ENCODE assay signal across 24 cellular contexts in genomic region chr16:31194898-31195297, GRCh38. TPM values are rescaled to one million over a fixed set of nuclear protein-coding genes. Genes with fewer than 3 reads are reported as not detected.
A peak's percentile ranks its signal among the peaks of the same experiment; 100 is the strongest.
DNase-seq lines count a peak whose midpoint lies in the region; ATAC-seq and TF ChIP-seq lines count a peak whose summit lies in the region.
"Had no signal": no experiment of that assay in that cellular context is flagged by ENCODE, and none has a peak within 500 bp of the region (broad histone marks: within the 10 kb centered on the region; RNA-seq: fewer than 3 reads in every experiment).

No MANE protein-coding gene starts in this region.

- TF ChIP-seq CTCF in GM23338 (conservative IDR thresholded peaks at IDR 0.05; ENCODE audit: low read depth in 2 of 2): no peak

- peaks cover 30% of the 10 kb centered on the region for H3K79me2 ChIP-seq in GM23338 (replicated peaks; ENCODE audit: insufficient read depth)

- peak overlapping the region; percentile 44 for H3K27ac Mint-ChIP-seq in activated naive CD4-positive, alpha-beta T cell treated with anti-CD3 and anti-CD28 coated beads for 36 hours
- no peak overlapping the region for H3K27ac Mint-ChIP-seq in GM23338
- H3K27ac Mint-ChIP-seq in activated T-helper 1 cell treated with anti-CD3 and anti-CD28 coated beads, Interleukin-12 subunit alpha, Interleukin-12 subunit beta, Interleukin-2, Interleukin-4 antibody, amounts not matched to agents 30 ng/mL and 10 ng/mL and 1 ng/mL, durations not matched to agents 14 hours and 24 hours and 36 hours: peak overlapping the region; percentile 36

- H3K9me3 Mint-ChIP-seq in activated naive CD4-positive, alpha-beta T cell treated with anti-CD3 and anti-CD28 coated beads for 36 hours: no peaks in the 10 kb centered on the region
- H3K9me3 Mint-ChIP-seq in GM23338: peaks cover 3% of the 10 kb centered on the region; the same call in 1 of the 3 replicates
- no peaks in the 10 kb centered on the region for H3K9me3 Mint-ChIP-seq in activated T-helper 1 cell treated with anti-CD3 and anti-CD28 coated beads, Interleukin-12 subunit alpha, Interleukin-12 subunit beta, Interleukin-2, Interleukin-4 antibody, amounts not matched to agents 30 ng/mL and 10 ng/mL and 1 ng/mL, durations not matched to agents 14 hours and 24 hours and 36 hours
- H3K9me3 Mint-ChIP-seq: CD14-positive monocyte, natural killer cell had no signal

- no peaks in the 10 kb centered on the region for H3K27me3 ChIP-seq in GM23338 (ENCODE audit: insufficient read depth)
- H3K27me3 ChIP-seq: pancreas, tibial artery had no signal

- no peak overlapping the region for H3K27ac ChIP-seq in GM23338 (ENCODE audit: low read depth)
- H3K27ac ChIP-seq: pancreas, tibial artery, VCaP had no signal

- peaks cover 65% of the 10 kb centered on the region for H3K36me3 Mint-ChIP-seq in activated naive CD4-positive, alpha-beta T cell treated with anti-CD3 and anti-CD28 coated beads for 36 hours (ENCODE audit: low read depth)
- H3K36me3 Mint-ChIP-seq in GM23338 (ENCODE audit: low read depth): peaks cover 96% of the 10 kb centered on the region
- H3K36me3 Mint-ChIP-seq in activated T-helper 1 cell treated with anti-CD3 and anti-CD28 coated beads, Interleukin-12 subunit alpha, Interleukin-12 subunit beta, Interleukin-2, Interleukin-4 antibody, amounts not matched to agents 30 ng/mL and 10 ng/mL and 1 ng/mL, durations not matched to agents 14 hours and 24 hours and 36 hours (ENCODE audit: low read depth): peaks cover 56% of the 10 kb centered on the region

- H3K4me3 Mint-ChIP-seq in activated naive CD4-positive, alpha-beta T cell treated with anti-CD3 and anti-CD28 coated beads for 36 hours: no peak overlapping the region
- no peak overlapping the region for H3K4me3 Mint-ChIP-seq in GM23338
- no peak overlapping the region for H3K4me3 Mint-ChIP-seq in activated T-helper 1 cell treated with anti-CD3 and anti-CD28 coated beads, Interleukin-12 subunit alpha, Interleukin-12 subunit beta, Interleukin-2, Interleukin-4 antibody, amounts not matched to agents 30 ng/mL and 10 ng/mL and 1 ng/mL, durations not matched to agents 14 hours and 24 hours and 36 hours
- H3K4me3 Mint-ChIP-seq: CD14-positive monocyte, natural killer cell had no signal

- no peaks in the 10 kb centered on the region for H3K9me2 ChIP-seq in GM23338 (ENCODE audit: insufficient read depth)

- intact Hi-C loops in activated naive CD4-positive, alpha-beta T cell treated with anti-CD3 and anti-CD28 coated beads for 36 hours (cut with micrococcal nuclease): no loop called here
- intact Hi-C loops in activated T-helper 1 cell treated with anti-CD3 and anti-CD28 coated beads, Interleukin-12 subunit alpha, Interleukin-12 subunit beta, Interleukin-2, Interleukin-4 antibody, amounts not matched to agents 30 ng/mL and 10 ng/mL and 1 ng/mL, durations not matched to agents 14 hours and 24 hours and 36 hours (cut with micrococcal nuclease): no loop called here
- intact Hi-C loops in posterior vena cava (cut with DNase I): no loop called here

- H3K27me3 Mint-ChIP-seq in activated naive CD4-positive, alpha-beta T cell treated with anti-CD3 and anti-CD28 coated beads for 36 hours (ENCODE audit: low read depth): no peaks in the 10 kb centered on the region
- peaks cover 15% of the 10 kb centered on the region for H3K27me3 Mint-ChIP-seq in GM23338 (ENCODE audit: insufficient read depth, low read depth, poor library complexity)
- no peaks in the 10 kb centered on the region for H3K27me3 Mint-ChIP-seq in activated T-helper 1 cell treated with anti-CD3 and anti-CD28 coated beads, Interleukin-12 subunit alpha, Interleukin-12 subunit beta, Interleukin-2, Interleukin-4 antibody, amounts not matched to agents 30 ng/mL and 10 ng/mL and 1 ng/mL, durations not matched to agents 14 hours and 24 hours and 36 hours (ENCODE audit: insufficient read depth)

- H2AFZ ChIP-seq in GM23338: no peak overlapping the region

- H3K36me3 ChIP-seq in GM23338 (ENCODE audit: insufficient read depth): peaks cover 66% of the 10 kb centered on the region

- no peak overlapping the region for H3K4me2 ChIP-seq in GM23338

- no peak for ATAC-seq in GM23338
- ATAC-seq in HG03139 (IDR thresholded peaks at IDR 0.05; ENCODE audit: unreplicated experiment): no peak
- ATAC-seq in GM21367 (IDR thresholded peaks at IDR 0.05; ENCODE audit: unreplicated experiment): no peak
- ATAC-seq: HCT116, natural killer cell, pancreas, sciatic nerve had no signal

- H3K4me1 Mint-ChIP-seq in activated naive CD4-positive, alpha-beta T cell treated with anti-CD3 and anti-CD28 coated beads for 36 hours (ENCODE audit: low read depth): peaks cover 44% of the 10 kb centered on the region
- H3K4me1 Mint-ChIP-seq in GM23338: peaks cover 3% of the 10 kb centered on the region; the same call in 2 of the 3 replicates
- peaks cover 51% of the 10 kb centered on the region for H3K4me1 Mint-ChIP-seq in activated T-helper 1 cell treated with anti-CD3 and anti-CD28 coated beads, Interleukin-12 subunit alpha, Interleukin-12 subunit beta, Interleukin-2, Interleukin-4 antibody, amounts not matched to agents 30 ng/mL and 10 ng/mL and 1 ng/mL, durations not matched to agents 14 hours and 24 hours and 36 hours (ENCODE audit: low read depth)

- no peaks in the 10 kb centered on the region for H3K4me1 ChIP-seq in GM23338 (ENCODE audit: insufficient read depth)
- H3K4me1 ChIP-seq: pancreas, tibial artery had no signal

- H3K4me3 ChIP-seq in GM23338: no peak overlapping the region
- H3K4me3 ChIP-seq: pancreas, tibial artery had no signal

- H4K20me1 ChIP-seq in GM23338 (replicated peaks; ENCODE audit: insufficient read depth): peaks cover 91% of the 10 kb centered on the region

- H3F3A ChIP-seq in GM23338 (replicated peaks; ENCODE audit: low read depth): peaks cover 82% of the 10 kb centered on the region

- CTCF ChIA-PET in activated naive CD4-positive, alpha-beta T cell treated with anti-CD3 and anti-CD28 coated beads for 36 hours (lab: Charles Lee): interaction anchor here (0.6 kb wide), 1 partner anchor 182 kb away, joined by 3 read pairs; no protein-coding TSS in a partner anchor

- DNase-seq in activated naive CD4-positive, alpha-beta T cell treated with anti-CD3 and anti-CD28 coated beads for 36 hours: no peak
- DNase-seq in activated naive CD4-positive, alpha-beta T cell (lab: John Stamatoyannopoulos, UW): no peak
- no peak for DNase-seq in GM23338 (ENCODE audit: low spot score)
- DNase-seq in activated T-helper 1 cell treated with anti-CD3 and anti-CD28 coated beads, Interleukin-12 subunit alpha, Interleukin-12 subunit beta, Interleukin-2, Interleukin-4 antibody, amounts not matched to agents 30 ng/mL and 10 ng/mL and 1 ng/mL, durations not matched to agents 14 hours and 24 hours and 36 hours (ENCODE audit: low spot score): no peak
- DNase-seq in posterior vena cava (ENCODE audit: low spot score): peak; percentile 55
- no peak for DNase-seq in inferior parietal cortex (ENCODE audit: extremely low spot score)
- DNase-seq: activated CD4-positive, alpha-beta T cell treated with anti-CD3 and anti-CD28 coated beads, Interleukin-2, amount 50 U/mL, for 48 hours; IMR-90; MM.1S; natural killer cell; NCI-H2171 treated with DMSO at 0.1 percent for 48 hours; NCI-H526 treated with DMSO at 0.1 percent for 48 hours; pancreas; SHP77; tibial artery had no signal

TF ChIP-seq in GM23338, 12 proteins besides CTCF, POLR2A, EP300 and RAD21 (continues in another document):
- peak; percentile 21; the same call in 1 of the 2 replicates for TF ChIP-seq POLR2AphosphoS5 (IDR thresholded peaks at IDR 0.05; ENCODE audit: low read depth)

RNA-seq across cellular contexts. Expression of gene PYCARD, which starts 7.7 kb away (rescaled TPM):
- 1 to 10 TPM; 2.4 to 2.5 TPM for total RNA-seq in activated naive CD4-positive, alpha-beta T cell treated with anti-CD3 and anti-CD28 coated beads for 36 hours
- 25.7 and 54.0 TPM in 2 replicates for total RNA-seq in GM23338 (2014; rRNA removed; shearing (Covaris generic))
- 53.1 and 56.7 TPM in 2 replicates for polyA plus RNA-seq in GM23338 (2016; fragmentation: Nextera tagmentation; extraction: Ambion mirVana)
- 20.9 and 21.2 TPM in 2 replicates for total RNA-seq in activated T-helper 1 cell treated with anti-CD3 and anti-CD28 coated beads, Interleukin-12 subunit alpha, Interleukin-12 subunit beta, Interleukin-2, Interleukin-4 antibody, amounts not matched to agents 30 ng/mL and 10 ng/mL and 1 ng/mL, durations not matched to agents 14 hours and 24 hours and 36 hours
- total RNA-seq in posterior vena cava: 10 to 100 TPM; 13.0 to 23.9 TPM

RNA-seq across cellular contexts. Expression of gene FUS, which starts 15.0 kb away (rescaled TPM):
- total RNA-seq in activated naive CD4-positive, alpha-beta T cell treated with anti-CD3 and anti-CD28 coated beads for 36 hours: 100 to 1,000 TPM; 424 to 435 TPM
- total RNA-seq in GM23338 (2014; rRNA removed; shearing (Covaris generic)): 213 and 247 TPM in 2 replicates
- 528 and 553 TPM in 2 replicates for polyA plus RNA-seq in GM23338 (2016; fragmentation: Nextera tagmentation; extraction: Ambion mirVana)
- 950 and 955 TPM in 2 replicates for total RNA-seq in activated T-helper 1 cell treated with anti-CD3 and anti-CD28 coated beads, Interleukin-12 subunit alpha, Interleukin-12 subunit beta, Interleukin-2, Interleukin-4 antibody, amounts not matched to agents 30 ng/mL and 10 ng/mL and 1 ng/mL, durations not matched to agents 14 hours and 24 hours and 36 hours
- 100 to 1,000 TPM; 168 to 208 TPM for total RNA-seq in posterior vena cava

RNA-seq across cellular contexts. Expression of gene TRIM72, which starts 19.0 kb away (rescaled TPM):
- not detected for total RNA-seq in activated naive CD4-positive, alpha-beta T cell treated with anti-CD3 and anti-CD28 coated beads for 36 hours
- 1.1 and 1.3 TPM in 2 replicates for total RNA-seq in GM23338 (2014; rRNA removed; shearing (Covaris generic))
- polyA plus RNA-seq in GM23338 (2016; fragmentation: Nextera tagmentation; extraction: Ambion mirVana): 0.54 and 0.81 TPM in 2 replicates
- 0.10 and 0.15 TPM in 2 replicates for total RNA-seq in activated T-helper 1 cell treated with anti-CD3 and anti-CD28 coated beads, Interleukin-12 subunit alpha, Interleukin-12 subunit beta, Interleukin-2, Interleukin-4 antibody, amounts not matched to agents 30 ng/mL and 10 ng/mL and 1 ng/mL, durations not matched to agents 14 hours and 24 hours and 36 hours
- total RNA-seq in posterior vena cava: under 1 TPM; 0.05 to 0.10 TPM
- total RNA-seq: bronchial epithelial cell, IMR-90 had no signal
- polyA plus RNA-seq: AG04450, CD14-positive monocyte, IMR-90 had no signal

RNA-seq across cellular contexts. Expression of gene PYDC1, which starts 22.0 kb away (rescaled TPM):
- not detected for total RNA-seq in activated naive CD4-positive, alpha-beta T cell treated with anti-CD3 and anti-CD28 coated beads for 36 hours
- not detected in 2 replicates for total RNA-seq in GM23338 (2014; rRNA removed; shearing (Covaris generic))
- polyA plus RNA-seq in GM23338 (2016; fragmentation: Nextera tagmentation; extraction: Ambion mirVana): 1.8 and 3.0 TPM in 2 replicates
- not detected in 2 replicates for total RNA-seq in activated T-helper 1 cell treated with anti-CD3 and anti-CD28 coated beads, Interleukin-12 subunit alpha, Interleukin-12 subunit beta, Interleukin-2, Interleukin-4 antibody, amounts not matched to agents 30 ng/mL and 10 ng/mL and 1 ng/mL, durations not matched to agents 14 hours and 24 hours and 36 hours
- total RNA-seq in posterior vena cava: not detected
- total RNA-seq: bronchial epithelial cell, IMR-90, natural killer cell, OCI-LY7, pancreas, sciatic nerve had no signal
- polyA plus RNA-seq: AG04450, CD14-positive monocyte, IMR-90, pancreas had no signal

RNA-seq across cellular contexts. Expression of gene PRSS36, which starts 45.0 kb away (rescaled TPM):
- under 1 TPM; 0.93 to 0.99 TPM for total RNA-seq in activated naive CD4-positive, alpha-beta T cell treated with anti-CD3 and anti-CD28 coated beads for 36 hours
- 1.3 and 1.4 TPM in 2 replicates for total RNA-seq in GM23338 (2014; rRNA removed; shearing (Covaris generic))
- 0.91 and 1.4 TPM in 2 replicates for polyA plus RNA-seq in GM23338 (2016; fragmentation: Nextera tagmentation; extraction: Ambion mirVana)
- total RNA-seq in activated T-helper 1 cell treated with anti-CD3 and anti-CD28 coated beads, Interleukin-12 subunit alpha, Interleukin-12 subunit beta, Interleukin-2, Interleukin-4 antibody, amounts not matched to agents 30 ng/mL and 10 ng/mL and 1 ng/mL, durations not matched to agents 14 hours and 24 hours and 36 hours: 0.27 and 0.34 TPM in 2 replicates
- 1 to 10 TPM; 2.9 to 5.2 TPM for total RNA-seq in posterior vena cava
- total RNA-seq: OCI-LY7 had no signal
